In the genomic region with DNA sequence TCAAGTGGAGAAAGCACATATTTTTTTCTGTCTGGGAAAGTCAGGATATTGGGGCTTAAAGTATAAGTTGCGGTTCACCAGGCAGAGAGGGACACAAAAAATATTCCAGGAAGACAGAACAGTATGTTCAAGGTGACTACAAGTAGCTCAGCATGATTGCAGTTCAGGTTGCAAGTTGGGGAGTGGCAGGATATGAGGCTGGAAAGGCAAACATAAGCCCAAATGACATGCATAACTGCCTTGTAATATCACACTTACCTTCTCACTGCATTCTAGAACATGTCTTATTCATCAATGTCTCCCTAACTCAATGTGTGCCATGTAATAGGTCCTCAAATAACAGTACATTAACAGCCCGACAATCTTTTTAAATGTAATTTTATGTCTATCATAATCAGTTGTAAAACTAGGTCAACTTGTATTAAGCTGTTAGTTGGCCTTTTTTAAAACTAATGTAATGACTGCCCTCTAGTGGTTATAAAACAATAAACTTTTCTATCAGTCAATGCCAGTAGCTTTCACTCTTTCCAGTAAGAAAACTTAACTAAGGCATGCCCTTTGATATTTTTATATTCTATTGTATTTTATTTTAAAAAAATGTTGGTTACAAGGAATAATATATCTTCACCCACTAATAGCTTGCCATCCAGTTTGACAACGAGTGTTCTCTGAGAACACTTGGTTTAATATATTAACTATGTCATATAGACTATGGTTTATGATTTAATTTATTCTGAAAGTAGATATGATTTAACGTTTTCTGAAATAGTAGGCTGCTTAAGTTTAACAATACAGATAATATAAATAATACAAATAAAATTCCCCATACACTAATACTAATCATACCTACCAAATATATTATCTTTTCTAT, we compare ENCODE assay signal across 8 cellular contexts. TPM values are rescaled to one million over a fixed set of nuclear protein-coding genes. Genes with fewer than 3 reads are reported as not detected.
DNase-seq lines count a peak whose midpoint lies in the region; ATAC-seq and TF ChIP-seq lines count a peak whose summit lies in the region.

No MANE protein-coding gene starts in this region.

- H4K20me1 ChIP-seq in Karpas-422 (ENCODE audit: insufficient read depth, low read depth, low read length), result no peaks in the 10 kb centered on the region

- ATAC-seq in GM21529 (IDR thresholded peaks at IDR 0.05; ENCODE audit: unreplicated experiment) (peak; percentile 76), Panc1 (peak; percentile 80)

- peaks cover 16% of the 10 kb centered on the region for H3K27me3 Mint-ChIP-seq in nephron progenitor cell (ENCODE audit: low read depth, poor library complexity)

- POLR2A ChIA-PET in Panc1 (lab: Charles Lee), result interaction anchor here (0.9 kb wide), 1 partner anchor 147 kb away, joined by 5 read pairs; no protein-coding TSS in a partner anchor

- no peaks in the 10 kb centered on the region for H3K36me3 Mint-ChIP-seq in nephron progenitor cell (ENCODE audit: low read depth)

- H3K4me3 ChIP-seq in Karpas-422 (ENCODE audit: low read length), result no peak overlapping the region
- H3K4me3 ChIP-seq in Panc1 (ENCODE audit: low read depth in 2 of 2, low read length in 2 of 2), result no peak overlapping the region

- no peak overlapping the region for H3K4me3 Mint-ChIP-seq in nephron progenitor cell

- no peaks in the 10 kb centered on the region for H3K79me2 ChIP-seq in Karpas-422 (ENCODE audit: low read length)

- peak; percentile 68 for DNase-seq in Daoy (ENCODE audit: low read depth)
- DNase-seq in Karpas-422, result peak; percentile 92
- peak; percentile 88 for DNase-seq in Panc1 (ENCODE audit: low read depth, low spot score)
- peak; percentile 49 for DNase-seq in epidermal melanocyte (ENCODE audit: insufficient read length, low spot score)
- no peak for DNase-seq in nephron progenitor cell
- DNase-seq in activated naive CD4-positive, alpha-beta T cell (lab: John Stamatoyannopoulos, UW), result no peak
- DNase-seq in GDM1 (lab: John Stamatoyannopoulos, UW), result no peak

- no TSS peak for BruUV-seq in Panc1 (replicated peaks; lab: Mats Ljungman, UMichigan)

- no peaks in the 10 kb centered on the region for H3K9me2 ChIP-seq in Karpas-422 (replicated peaks; ENCODE audit: insufficient read depth, low read length)

- no peak overlapping the region for H3K27ac Mint-ChIP-seq in nephron progenitor cell

- no peak overlapping the region for H3K27ac ChIP-seq in Karpas-422 (ENCODE audit: low read length)
- H3K27ac ChIP-seq in Panc1 (ENCODE audit: low read length), result peak overlapping the region; percentile 69

- H3K9me3 ChIP-seq in Karpas-422 (ENCODE audit: low read length), result no peaks in the 10 kb centered on the region
- H3K9me3 ChIP-seq in Panc1 (ENCODE audit: control insufficient read depth, insufficient read depth, low read depth, low read length), result no peaks in the 10 kb centered on the region

- peaks cover 4% of the 10 kb centered on the region for H3K9me3 Mint-ChIP-seq in nephron progenitor cell

- peak; percentile 50; the same call in 1 of the 2 replicates for TF ChIP-seq CTCF in Panc1 (IDR thresholded peaks at IDR 0.05)
- TF ChIP-seq CTCF in nephron progenitor cell (IDR thresholded peaks at IDR 0.05), result peak; percentile 57

- CTCF ChIA-PET in Panc1 (lab: Charles Lee), result interaction anchor here (0.7 to 3.9 kb wide), 10 partner anchors 12 to 610 kb away, joined by 3 to 54 read pairs (median 4); no protein-coding TSS in a partner anchor

- H3K4me2 ChIP-seq in Karpas-422 (ENCODE audit: low read depth, low read length, poor library complexity, severe bottlenecking), result no peak overlapping the region

- intact Hi-C loops in Panc1 (cut with micrococcal nuclease; ENCODE audit: unreplicated experiment), result loop anchor here (1.0 to 10.0 kb wide), 3 partner anchors 93 to 551 kb away; partner anchors contain the start of genes ANGPTL5 and CEP126

- H3K36me3 ChIP-seq in Karpas-422 (ENCODE audit: insufficient read depth, low read length) (no peaks in the 10 kb centered on the region), Panc1 (ENCODE audit: control insufficient read depth, insufficient read depth, low read length) (no peaks in the 10 kb centered on the region)

- in situ Hi-C loops in Panc1 (cut with HindIII; ENCODE audit: low pct_unique_long_range_greater_than_20kb, low sequenced_read_pairs), result no loop called here

- H3K4me1 Mint-ChIP-seq in nephron progenitor cell, result peaks cover 18% of the 10 kb centered on the region

- no peak overlapping the region for H3K9ac ChIP-seq in Karpas-422 (ENCODE audit: low read length)

- H3K27me3 ChIP-seq in Karpas-422 (ENCODE audit: low read length) (no peaks in the 10 kb centered on the region), Panc1 (ENCODE audit: control insufficient read depth, insufficient read depth, low read length) (no peaks in the 10 kb centered on the region)

- H2AFZ ChIP-seq in Karpas-422 (ENCODE audit: low read length), result no peak overlapping the region

- H3K4me1 ChIP-seq in Karpas-422 (ENCODE audit: low read length) (no peaks in the 10 kb centered on the region), Panc1 (ENCODE audit: control insufficient read depth, insufficient read depth, low read length) (peaks cover 32% of the 10 kb centered on the region)

RNA-seq across cellular contexts. Expression of gene CFAP300, which starts 39.4 kb away (rescaled TPM):
- total RNA-seq in Daoy (2014; rRNA removed; shearing (Covaris generic)), result 1.9 and 4.1 TPM in 2 replicates
- total RNA-seq in Karpas-422 (2014; rRNA removed; shearing (Covaris generic); ENCODE audit: low replicate concordance), result not detected in 2 replicates
- 6.4 TPM for total RNA-seq in Panc1 (2021; ENCODE audit: unreplicated experiment)
- 4.8 TPM for polyA plus RNA-seq in Panc1 (2012; ENCODE audit: insufficient read length)

Comparison
In these comparisons a context has a peak if more than half of its experiments do, and no peak if none do; other contexts are left out.
1. DNase-seq: peak in Daoy (single experiment), Karpas-422 (single experiment), Panc1 (single experiment) and epidermal melanocyte (single experiment); none in nephron progenitor cell (single experiment), activated naive CD4-positive, alpha-beta T cell (0 of 4) and GDM1 (single experiment).